Comparison of ENCODE assay signal across 21 cellular contexts in genomic region chr20:35729283-35729807, GRCh38. TPM values are rescaled to one million over a fixed set of nuclear protein-coding genes. Genes with fewer than 3 reads are reported as not detected.
A peak's percentile ranks its signal among the peaks of the same experiment; 100 is the strongest.
DNase-seq lines count a peak whose midpoint lies in the region; ATAC-seq, FAIRE-seq and TF ChIP-seq lines count a peak whose summit lies in the region.
"Had no signal": no experiment of that assay in that cellular context is flagged by ENCODE, and none has a peak within 500 bp of the region (broad histone marks: within the 10 kb centered on the region; RNA-seq: fewer than 3 reads in every experiment).

No MANE protein-coding gene starts in this region.

- 0 out of 2 replicates have a peak, but pooled peaks have one; percentile 17 for TF ChIP-seq POLR2A in GM12891 (IDR thresholded peaks at IDR 0.05; ENCODE audit: low read depth, low read length)
- no peak for TF ChIP-seq POLR2A in GM12878 (IDR thresholded peaks at IDR 0.05; ENCODE audit: low read depth, low read length)

- FAIRE-seq in GM12891 (lab: Jason Lieb, UNC) (no peak), GM12878 (lab: Jason Lieb, UNC) (no peak), kidney (lab: Jason Lieb, UNC) (no peak)
- FAIRE-seq: GM18507 had no signal

- no peaks in the 10 kb centered on the region for H3K4me1 ChIP-seq in GM12878 (ENCODE audit: control insufficient read depth, insufficient read depth, low read length)
- H3K4me1 ChIP-seq in neutrophil (ENCODE audit: control insufficient read depth in 1 of 2, insufficient read depth in 1 of 2, low read depth in 1 of 2, low read length in 1 of 2), result peaks cover 5 to 19% of the 10 kb centered on the region in 2 experiments
- H3K4me1 ChIP-seq in kidney (ENCODE audit: control insufficient read depth in 1 of 2, insufficient read depth in 1 of 2, low read depth in 1 of 2, low read length in 2 of 2), result peaks cover 2 to 5% of the 10 kb centered on the region in 2 donors

- no peak for DNase-seq in CD4-positive, alpha-beta T cell
- no peak for DNase-seq in GM12891 (ENCODE audit: insufficient read length, low spot score)
- no peak for DNase-seq in GM12878 (ENCODE audit: low read depth, low spot score)
- no peak for DNase-seq in NCI-H1436 (lab: John Stamatoyannopoulos, UW)
- DNase-seq in kidney, result no peak
- DNase-seq: ACHN, DND-41, H7, NCI-H1092 treated with DMSO at 0.1 percent for 48 hours, NCI-H2029 treated with DMSO at 0.1 percent for 48 hours, NCI-H226, NCI-H524, NCI-H774, SIG-M5, SK-N-SH had no signal

- no peak for TF ChIP-seq RAD21 in GM12878 (IDR thresholded peaks at IDR 0.05; ENCODE audit: insufficient read depth, low read depth, low read length)

- H3K4me3 ChIP-seq in GM12878, result no peak overlapping the region
- no peak overlapping the region for H3K4me3 ChIP-seq in neutrophil (ENCODE audit: low read depth in 1 of 2, low read length in 1 of 2)
- H3K4me3 ChIP-seq in kidney (ENCODE audit: low read length in 2 of 2), result no peak overlapping the region
- H3K4me3 ChIP-seq: BLaER1 had no signal

- peaks cover 22% of the 10 kb centered on the region for H4K20me1 ChIP-seq in GM12878 (ENCODE audit: control insufficient read depth, insufficient read depth)

- no peaks in the 10 kb centered on the region for H3K27me3 Mint-ChIP-seq in CD4-positive, alpha-beta T cell
- H3K27me3 Mint-ChIP-seq: CD4-positive, alpha-beta memory T cell had no signal

- peaks cover 55% of the 10 kb centered on the region for H3K4me1 Mint-ChIP-seq in CD4-positive, alpha-beta T cell (ENCODE audit: low read depth)

- no peak overlapping the region for H3K4me2 ChIP-seq in GM12878 (ENCODE audit: control insufficient read depth, insufficient read depth)
- H3K4me2 ChIP-seq: BLaER1, SK-N-SH had no signal

- no peak overlapping the region for H3K27ac ChIP-seq in CD4-positive, alpha-beta T cell (ENCODE audit: low read depth, low read length)
- no peak overlapping the region for H3K27ac ChIP-seq in GM12878 (ENCODE audit: control insufficient read depth, insufficient read depth)
- peak overlapping the region; percentile 2 for H3K27ac ChIP-seq in neutrophil
- no peak overlapping the region for H3K27ac ChIP-seq in kidney (ENCODE audit: low read depth in 2 of 2, low read length in 2 of 2)
- H3K27ac ChIP-seq: BLaER1 had no signal

- no peak for TF ChIP-seq CTCF in CD4-positive, alpha-beta T cell (IDR thresholded peaks at IDR 0.05)
- TF ChIP-seq CTCF in GM12878 (IDR thresholded peaks at IDR 0.05 in 2 of 3, conservative IDR thresholded peaks at IDR 0.05 in 1 of 3; ENCODE audit: control insufficient read depth in 2 of 3, extremely low read depth in 1 of 3, insufficient read depth in 1 of 3, low read depth in 3 of 3, low read length in 3 of 3) (no peak), neutrophil (IDR thresholded peaks at IDR 0.05) (no peak), kidney (IDR thresholded peaks at IDR 0.05; ENCODE audit: borderline replicate concordance, extremely low read depth, insufficient read depth) (no peak)

- peak overlapping the region; percentile 47 for H3K27ac Mint-ChIP-seq in CD4-positive, alpha-beta T cell

- no peaks in the 10 kb centered on the region for H3K9me3 Mint-ChIP-seq in CD4-positive, alpha-beta T cell
- H3K9me3 Mint-ChIP-seq: CD4-positive, alpha-beta memory T cell had no signal

- H3K9me3 ChIP-seq in CD4-positive, alpha-beta T cell (ENCODE audit: control insufficient read depth, low read length), result no peaks in the 10 kb centered on the region
- H3K9me3 ChIP-seq in GM12878 (replicated peaks; ENCODE audit: control insufficient read depth, insufficient read depth, low read length), result no peaks in the 10 kb centered on the region
- no peaks in the 10 kb centered on the region for H3K9me3 ChIP-seq in neutrophil
- H3K9me3 ChIP-seq in kidney (ENCODE audit: control insufficient read depth in 1 of 2, low read length in 2 of 2), result no peaks in the 10 kb centered on the region
- H3K9me3 ChIP-seq: BLaER1, SK-N-SH had no signal

- POLR2A ChIA-PET in CD4-positive, alpha-beta T cell (lab: Charles Lee), result interaction anchor here (0.9 to 1.7 kb wide), 6 partner anchors 9 to 113 kb away, joined by 3 to 8 read pairs (median 4); partner anchors contain the start of genes NFS1, RBM39, ROMO1 and SPAG4
- POLR2A ChIA-PET in GM12878 (lab: Charles Lee), result interaction anchor here (0.6 to 2.8 kb wide), 3 partner anchors 10 to 63 kb away, joined by 3 to 15 read pairs (median 12); partner anchors contain the start of gene RBM39

- peaks cover 96% of the 10 kb centered on the region for H3K36me3 Mint-ChIP-seq in CD4-positive, alpha-beta T cell (ENCODE audit: low read depth)

- WGBS in GM12878 (ENCODE audit: insufficient coverage, insufficient replicate concordance, low lambda C conversion rate, missing lambda C conversion rate), result 97% methylated on average over 7 of the region's 7 CpGs

- H3K9ac ChIP-seq in GM12878 (ENCODE audit: control insufficient read depth, insufficient read depth, low read length), result no peak overlapping the region
- H3K9ac ChIP-seq in kidney (ENCODE audit: low read length in 2 of 2), result no peak overlapping the region
- H3K9ac ChIP-seq: BLaER1 had no signal

- no peak overlapping the region for H3K4me3 Mint-ChIP-seq in CD4-positive, alpha-beta T cell

- BruUV-seq in GM12878 (replicated peaks; lab: Mats Ljungman, UMichigan), result no TSS peak

- H3K27me3 ChIP-seq in CD4-positive, alpha-beta T cell (ENCODE audit: control insufficient read depth, insufficient read depth, low read length), result no peaks in the 10 kb centered on the region
- H3K27me3 ChIP-seq in GM12878 (replicated peaks in 1 of 2; ENCODE audit: control insufficient read depth in 2 of 2, insufficient read depth in 2 of 2, low read length in 1 of 2) (no peaks in the 10 kb centered on the region), neutrophil (no peaks in the 10 kb centered on the region)
- H3K27me3 ChIP-seq: BLaER1 had no signal

- RAD21 ChIA-PET in GM12878 (lab: Charles Lee; ENCODE audit: unreplicated experiment), result no interaction called here

- SMC1A ChIA-PET in GM12878 (lab: Charles Lee; ENCODE audit: uncharacterized antibody, unreplicated experiment), result interaction anchor here (1.0 to 2.0 kb wide), 3 partner anchors 10 to 40 kb away, joined by 3 to 8 read pairs (median 7); no protein-coding TSS in a partner anchor

- no peak overlapping the region for H2AFZ ChIP-seq in GM12878 (ENCODE audit: control insufficient read depth, low read depth, low read length)

- TF ChIP-seq EP300 in GM12878 (IDR thresholded peaks at IDR 0.05; ENCODE audit: borderline replicate concordance in 1 of 2, control insufficient read depth in 1 of 2, low read depth in 2 of 2, low read length in 2 of 2), result no peak

- in situ Hi-C loops in GM12878 (cut with MboI), result no loop called here

- CTCF ChIA-PET in CD4-positive, alpha-beta T cell (lab: Charles Lee), result interaction anchor here (1.0 to 2.9 kb wide), 3 partner anchors 10 to 156 kb away, joined by 3 to 12 read pairs (median 8); partner anchors contain the start of gene RBM39
- CTCF ChIA-PET in GM12878 (lab: Yijun Ruan, JAX), result interaction anchor here (1.9 kb wide), 1 partner anchor 10 kb away, joined by 9 read pairs; no protein-coding TSS in a partner anchor

- H3K36me3 ChIP-seq in GM12878 (ENCODE audit: control insufficient read depth in 2 of 2, insufficient read depth in 2 of 2, low read length in 1 of 2), result peaks cover 13 to 40% of the 10 kb centered on the region in 2 experiments
- peaks cover 100% of the 10 kb centered on the region for H3K36me3 ChIP-seq in neutrophil
- H3K36me3 ChIP-seq in kidney (ENCODE audit: control insufficient read depth in 1 of 2, insufficient read depth in 2 of 2, low read length in 2 of 2), result peaks cover 41 to 84% of the 10 kb centered on the region in 2 donors

- ATAC-seq in CD4-positive, alpha-beta T cell (ENCODE audit: poor library complexity), result no peak
- ATAC-seq in GM12878 (no peak), GM18858 (IDR thresholded peaks at IDR 0.05; ENCODE audit: unreplicated experiment) (no peak)
- ATAC-seq: Panc1 had no signal

- intact Hi-C loops in CD4-positive, alpha-beta T cell (cut with DNase I, micrococcal nuclease), result loop anchor here (5.0 to 10.0 kb wide), 3 partner anchors 45 to 1165 kb away; partner anchors contain the start of genes PHF20 (in 1 of the 2) and SPAG4 (in 1 of the 2)
- intact Hi-C loops in GM12878 (cut with micrococcal nuclease; ENCODE audit: unreplicated experiment) (no loop called here), kidney (cut with DNase I) (no loop called here)

- H3K79me2 ChIP-seq in GM12878 (ENCODE audit: control insufficient read depth, insufficient read depth, low read length), result peaks cover 74% of the 10 kb centered on the region

RNA-seq across cellular contexts. Expression of gene RBM39, which starts 12.7 kb away (rescaled TPM):
- total RNA-seq in CD4-positive, alpha-beta T cell, result 1,000 to 10,000 TPM; 1,057 to 1,091 TPM
- polyA plus RNA-seq in GM12891 (2012; ENCODE audit: low read depth, missing spikeins), result 170 TPM
- 1,290 and 1,415 TPM in 2 replicates for total RNA-seq in GM12878 (2013; cell fraction: nucleolus; rRNA removed)
- 261 and 305 TPM in 2 replicates for total RNA-seq in GM12878 (2014; rRNA removed)
- total RNA-seq in GM12878 (2014; rRNA removed; fragmentation: Illumina TruSeq; extraction: Trizol), result 280 and 283 TPM in 2 replicates
- 188 and 216 TPM in 2 replicates for total RNA-seq in GM12878 (2021)
- 205 TPM for polyA plus RNA-seq in GM12878 (2011; ENCODE audit: low read depth)
- 248 and 261 TPM in 2 replicates for polyA plus RNA-seq in GM12878 (2011; rRNA removed)
- 74.5 and 95.9 TPM in 2 replicates for polyA plus RNA-seq in GM12878 (2011; cell fraction: cytosol; rRNA removed)
- 645 and 683 TPM in 2 replicates for polyA plus RNA-seq in GM12878 (2011; cell fraction: nucleus; rRNA removed)
- polyA plus RNA-seq in GM12878 (2012), result 233 and 286 TPM in 2 replicates
- polyA plus RNA-seq in GM12878 (2014; fragmentation: Illumina TruSeq; extraction: Trizol), result 205 and 235 TPM in 2 replicates
- polyA plus RNA-seq in GM12878 (2014; fragmentation: Nextera tagmentation; extraction: Ambion mirVana), result 100 to 1,000 TPM; 135 to 150 TPM
- 163 and 180 TPM in 2 replicates for polyA plus RNA-seq in GM12878 (2014; rRNA removed)
- polyA plus RNA-seq in GM12878 (2016; fragmentation: Nextera tagmentation; extraction: Ambion mirVana), result 100 to 1,000 TPM; 219 to 232 TPM
- polyA minus RNA-seq in GM12878 (2011; rRNA and poly(A)+ RNA removed), result 139 and 204 TPM in 2 replicates
- 50.1 and 57.2 TPM in 2 replicates for polyA minus RNA-seq in GM12878 (2011; cell fraction: cytosol; rRNA and poly(A)+ RNA removed)
- polyA minus RNA-seq in GM12878 (2011; cell fraction: nucleus; rRNA and poly(A)+ RNA removed), result 246 and 301 TPM in 2 replicates
- total RNA-seq in kidney, result 304 TPM
- 148 TPM for polyA plus RNA-seq in kidney (ENCODE audit: insufficient read depth, low read depth, low replicate concordance)

RNA-seq across cellular contexts. Expression of gene ROMO1, which starts 30.1 kb away (rescaled TPM):
- total RNA-seq in CD4-positive, alpha-beta T cell, result 10 to 100 TPM; 32.9 to 35.8 TPM
- polyA plus RNA-seq in GM12891 (2012; ENCODE audit: low read depth, missing spikeins), result 268 TPM
- 3.6 and 6.1 TPM in 2 replicates for total RNA-seq in GM12878 (2013; cell fraction: nucleolus; rRNA removed)
- total RNA-seq in GM12878 (2014; rRNA removed) (319 and 354 TPM in 2 replicates), GM12878 (2014; rRNA removed; fragmentation: Illumina TruSeq; extraction: Trizol) (50.9 and 66.5 TPM in 2 replicates), GM12878 (2021) (154 and 161 TPM in 2 replicates), kidney (141 TPM)
- 238 TPM for polyA plus RNA-seq in GM12878 (2011; ENCODE audit: low read depth)
- polyA plus RNA-seq in GM12878 (2011; rRNA removed) (50.2 and 103 TPM in 2 replicates), GM12878 (2014; fragmentation: Illumina TruSeq; extraction: Trizol) (3.7 and 23.2 TPM in 2 replicates), GM12878 (2014; fragmentation: Nextera tagmentation; extraction: Ambion mirVana) (100 to 1,000 TPM; 565 to 631 TPM), GM12878 (2014; rRNA removed) (349 and 538 TPM in 2 replicates), GM12878 (2016; fragmentation: Nextera tagmentation; extraction: Ambion mirVana) (100 to 1,000 TPM; 502 to 547 TPM), kidney (ENCODE audit: insufficient read depth, low read depth, low replicate concordance) (408 TPM)
- 335 and 406 TPM in 2 replicates for polyA plus RNA-seq in GM12878 (2011; cell fraction: cytosol; rRNA removed)
- polyA plus RNA-seq in GM12878 (2011; cell fraction: nucleus; rRNA removed), result 128 and 138 TPM in 2 replicates
- polyA plus RNA-seq in GM12878 (2012), result 209 and 246 TPM in 2 replicates
- polyA minus RNA-seq in GM12878 (2011; rRNA and poly(A)+ RNA removed), result 14.2 and 36.2 TPM in 2 replicates
- polyA minus RNA-seq in GM12878 (2011; cell fraction: cytosol; rRNA and poly(A)+ RNA removed), result 25.7 and 29.7 TPM in 2 replicates
- 11.8 and 20.9 TPM in 2 replicates for polyA minus RNA-seq in GM12878 (2011; cell fraction: nucleus; rRNA and poly(A)+ RNA removed)

RNA-seq across cellular contexts. Expression of gene NFS1, which starts 30.2 kb away (rescaled TPM):
- 10 to 100 TPM; 10.6 to 11.5 TPM for total RNA-seq in CD4-positive, alpha-beta T cell
- 23.4 TPM for polyA plus RNA-seq in GM12891 (2012; ENCODE audit: low read depth, missing spikeins)
- total RNA-seq in GM12878 (2013; cell fraction: nucleolus; rRNA removed), result 33.5 and 39.1 TPM in 2 replicates
- 36.9 and 46.6 TPM in 2 replicates for total RNA-seq in GM12878 (2014; rRNA removed)
- 26.9 and 28.2 TPM in 2 replicates for total RNA-seq in GM12878 (2014; rRNA removed; fragmentation: Illumina TruSeq; extraction: Trizol)
- total RNA-seq in GM12878 (2021), result 40.2 and 41.0 TPM in 2 replicates
- polyA plus RNA-seq in GM12878 (2011; ENCODE audit: low read depth), result 28.4 TPM
- polyA plus RNA-seq in GM12878 (2011; rRNA removed), result 55.3 and 62.9 TPM in 2 replicates
- 66.6 and 112 TPM in 2 replicates for polyA plus RNA-seq in GM12878 (2011; cell fraction: cytosol; rRNA removed)
- 77.6 and 111 TPM in 2 replicates for polyA plus RNA-seq in GM12878 (2011; cell fraction: nucleus; rRNA removed)
- polyA plus RNA-seq in GM12878 (2012), result 19.9 and 31.2 TPM in 2 replicates
- polyA plus RNA-seq in GM12878 (2014; fragmentation: Illumina TruSeq; extraction: Trizol), result 32.3 and 34.4 TPM in 2 replicates
- 10 to 100 TPM in 1 of 2 experiments, 1 to 10 TPM in 1; 9.2 to 17.8 TPM for polyA plus RNA-seq in GM12878 (2014; fragmentation: Nextera tagmentation; extraction: Ambion mirVana)
- 69.2 and 74.1 TPM in 2 replicates for polyA plus RNA-seq in GM12878 (2014; rRNA removed)
- 10 to 100 TPM; 41.1 to 45.0 TPM for polyA plus RNA-seq in GM12878 (2016; fragmentation: Nextera tagmentation; extraction: Ambion mirVana)
- polyA minus RNA-seq in GM12878 (2011; rRNA and poly(A)+ RNA removed), result 43.2 and 49.5 TPM in 2 replicates
- polyA minus RNA-seq in GM12878 (2011; cell fraction: cytosol; rRNA and poly(A)+ RNA removed), result 9.8 and 15.6 TPM in 2 replicates
- polyA minus RNA-seq in GM12878 (2011; cell fraction: nucleus; rRNA and poly(A)+ RNA removed), result 8.1 and 15.0 TPM in 2 replicates
- 31.5 TPM for total RNA-seq in kidney
- 71.2 TPM for polyA plus RNA-seq in kidney (ENCODE audit: insufficient read depth, low read depth, low replicate concordance)

RNA-seq across cellular contexts. Expression of gene PHF20, which starts 42.5 kb away (rescaled TPM):
- total RNA-seq in CD4-positive, alpha-beta T cell, result 100 to 1,000 TPM; 119 to 126 TPM
- 38.6 TPM for polyA plus RNA-seq in GM12891 (2012; ENCODE audit: low read depth, missing spikeins)
- total RNA-seq in GM12878 (2013; cell fraction: nucleolus; rRNA removed), result 74.8 and 82.6 TPM in 2 replicates
- total RNA-seq in GM12878 (2014; rRNA removed), result 35.5 and 44.0 TPM in 2 replicates
- total RNA-seq in GM12878 (2014; rRNA removed; fragmentation: Illumina TruSeq; extraction: Trizol), result 45.0 and 45.1 TPM in 2 replicates
- total RNA-seq in GM12878 (2021), result 41.7 and 49.0 TPM in 2 replicates
- 42.5 TPM for polyA plus RNA-seq in GM12878 (2011; ENCODE audit: low read depth)
- polyA plus RNA-seq in GM12878 (2011; rRNA removed), result 31.6 and 43.4 TPM in 2 replicates
- 25.0 and 30.3 TPM in 2 replicates for polyA plus RNA-seq in GM12878 (2011; cell fraction: cytosol; rRNA removed)
- polyA plus RNA-seq in GM12878 (2011; cell fraction: nucleus; rRNA removed), result 37.1 and 53.9 TPM in 2 replicates
- 38.7 and 45.3 TPM in 2 replicates for polyA plus RNA-seq in GM12878 (2012)
- 48.5 and 52.0 TPM in 2 replicates for polyA plus RNA-seq in GM12878 (2014; fragmentation: Illumina TruSeq; extraction: Trizol)
- 10 to 100 TPM; 90.7 to 91.2 TPM for polyA plus RNA-seq in GM12878 (2014; fragmentation: Nextera tagmentation; extraction: Ambion mirVana)
- polyA plus RNA-seq in GM12878 (2014; rRNA removed), result 44.9 TPM in 2 replicates
- 10 to 100 TPM; 53.1 to 53.5 TPM for polyA plus RNA-seq in GM12878 (2016; fragmentation: Nextera tagmentation; extraction: Ambion mirVana)
- polyA minus RNA-seq in GM12878 (2011; rRNA and poly(A)+ RNA removed), result 46.9 and 55.6 TPM in 2 replicates
- polyA minus RNA-seq in GM12878 (2011; cell fraction: cytosol; rRNA and poly(A)+ RNA removed), result 14.4 and 18.6 TPM in 2 replicates
- 23.5 and 48.9 TPM in 2 replicates for polyA minus RNA-seq in GM12878 (2011; cell fraction: nucleus; rRNA and poly(A)+ RNA removed)
- total RNA-seq in kidney, result 48.4 TPM
- 12.3 TPM for polyA plus RNA-seq in kidney (ENCODE audit: insufficient read depth, low read depth, low replicate concordance)

Comparison
In these comparisons a context has a peak if more than half of its experiments do, and no peak if none do; other contexts are left out.
1. intact Hi-C loops: an anchor here in CD4-positive, alpha-beta T cell (5.0 to 10.0 kb wide); none called in GM12878 and kidney.